Comparison of ENCODE assay signal across 8 cellular contexts in genomic region chr19:3471954-3472655, GRCh38. TPM values are rescaled to one million over a fixed set of nuclear protein-coding genes. Genes with fewer than 3 reads are reported as not detected.
DNase-seq lines count a peak whose midpoint lies in the region; ATAC-seq, FAIRE-seq and TF ChIP-seq lines count a peak whose summit lies in the region.

No MANE protein-coding gene starts in this region.

- peak; percentile 86 to 89 for TF ChIP-seq CTCF in GM23338 (conservative IDR thresholded peaks at IDR 0.05; ENCODE audit: low read depth in 2 of 2)
- TF ChIP-seq CTCF in VCaP (conservative IDR thresholded peaks at IDR 0.05), result peak; percentile 73
- peak; percentile 88 for TF ChIP-seq CTCF in endothelial cell (IDR thresholded peaks at IDR 0.05; ENCODE audit: unreplicated experiment)
- peak in 1 of 3 donors; percentile 48 for TF ChIP-seq CTCF in omental fat pad (IDR thresholded peaks at IDR 0.05)

- H3K4me3 ChIP-seq in GM23338, result no peak overlapping the region

- H4K20me1 ChIP-seq in GM23338 (replicated peaks; ENCODE audit: insufficient read depth), result no peaks in the 10 kb centered on the region

- H3K4me1 Mint-ChIP-seq in GM23338 (no peaks in the 10 kb centered on the region), endothelial cell (ENCODE audit: unreplicated experiment) (no peaks in the 10 kb centered on the region)

- H3K36me3 ChIP-seq in GM23338 (ENCODE audit: insufficient read depth), result no peaks in the 10 kb centered on the region

- no peak for FAIRE-seq in HTR-8/SVneo (lab: Jason Lieb, UNC)

- peaks cover 11% of the 10 kb centered on the region; the same call in 2 of the 3 replicates for H3K36me3 Mint-ChIP-seq in GM23338 (ENCODE audit: low read depth)
- H3K36me3 Mint-ChIP-seq in endothelial cell (ENCODE audit: low read depth, unreplicated experiment), result no peaks in the 10 kb centered on the region

- H3K27ac ChIP-seq in GM23338 (ENCODE audit: low read depth) (no peak overlapping the region), VCaP (no peak overlapping the region)

- H3K27me3 ChIP-seq in GM23338 (ENCODE audit: insufficient read depth), result peaks cover 13% of the 10 kb centered on the region; the same call in 1 of the 2 replicates

- peaks cover 7% of the 10 kb centered on the region; the same call in 1 of the 2 replicates for H3K9me2 ChIP-seq in GM23338 (ENCODE audit: insufficient read depth)

- peak; percentile 91 for ATAC-seq in GM23338
- ATAC-seq in omental fat pad (ENCODE audit: low FRiP score), result peak; percentile 21

- DNase-seq in GM23338 (ENCODE audit: low spot score), result no peak
- DNase-seq in endothelial cell (ENCODE audit: low spot score), result peak; percentile 68
- DNase-seq in omental fat pad (ENCODE audit: low spot score), result no peak
- DNase-seq in NCI-H187 (lab: John Stamatoyannopoulos, UW), result no peak
- no peak for DNase-seq in DMS53 treated with DMSO at 0.1 percent for 48 hours (lab: John Stamatoyannopoulos, UW; ENCODE audit: unreplicated experiment)
- DNase-seq in cerebellar nuclear complex (lab: John Stamatoyannopoulos, UW), result no peak
- no peak for DNase-seq in HTR-8/SVneo (ENCODE audit: insufficient read length, low spot score)

- H3K79me2 ChIP-seq in GM23338 (replicated peaks; ENCODE audit: insufficient read depth), result no peaks in the 10 kb centered on the region

- H3K4me3 Mint-ChIP-seq in GM23338 (no peak overlapping the region), endothelial cell (ENCODE audit: unreplicated experiment) (no peak overlapping the region)

- H3K27ac Mint-ChIP-seq in GM23338, result no peak overlapping the region
- H3K27ac Mint-ChIP-seq in endothelial cell (ENCODE audit: unreplicated experiment), result no peak overlapping the region

- H3K27me3 Mint-ChIP-seq in GM23338 (ENCODE audit: insufficient read depth, low read depth, poor library complexity), result peaks cover 13% of the 10 kb centered on the region
- peaks cover 6% of the 10 kb centered on the region for H3K27me3 Mint-ChIP-seq in endothelial cell (ENCODE audit: unreplicated experiment)

- H3F3A ChIP-seq in GM23338 (replicated peaks; ENCODE audit: low read depth), result no peaks in the 10 kb centered on the region

- H3K4me1 ChIP-seq in GM23338 (ENCODE audit: insufficient read depth), result no peaks in the 10 kb centered on the region

- no peak overlapping the region for H2AFZ ChIP-seq in GM23338

- no peak overlapping the region for H3K4me2 ChIP-seq in GM23338

- peaks cover 22% of the 10 kb centered on the region for H3K9me3 Mint-ChIP-seq in GM23338
- no peaks in the 10 kb centered on the region for H3K9me3 Mint-ChIP-seq in endothelial cell (ENCODE audit: unreplicated experiment)

TF ChIP-seq in GM23338, 12 proteins besides CTCF, POLR2A, EP300 and RAD21 (continues in another document):
- no peak for TF ChIP-seq NANOG (IDR thresholded peaks at IDR 0.05; ENCODE audit: borderline replicate concordance)
- no peak for TF ChIP-seq CREB1 (CRISPR knock-in tag; IDR thresholded peaks at IDR 0.05; ENCODE audit: low read depth)
- TF ChIP-seq REST (IDR thresholded peaks at IDR 0.05; ENCODE audit: unreplicated experiment), result no peak
- no peak for TF ChIP-seq EZH2phosphoT487 (IDR thresholded peaks at IDR 0.05; ENCODE audit: unreplicated experiment)
- TF ChIP-seq ETS1 (IDR thresholded peaks at IDR 0.05), result no peak

RNA-seq across cellular contexts. Expression of gene SMIM24, which starts 8.2 kb away (rescaled TPM):
- 4.7 and 5.0 TPM in 2 replicates for total RNA-seq in GM23338 (2014; rRNA removed; shearing (Covaris generic))
- polyA plus RNA-seq in GM23338 (2016; fragmentation: Nextera tagmentation; extraction: Ambion mirVana), result 19.0 and 21.5 TPM in 2 replicates
- not detected for total RNA-seq in endothelial cell (ENCODE audit: unreplicated experiment)
- total RNA-seq in omental fat pad, result not detected

RNA-seq across cellular contexts. Expression of gene SMIM44, which starts 11.1 kb away (rescaled TPM):
- total RNA-seq in GM23338 (2014; rRNA removed; shearing (Covaris generic)), result not detected in 2 replicates
- polyA plus RNA-seq in GM23338 (2016; fragmentation: Nextera tagmentation; extraction: Ambion mirVana), result not detected in 2 replicates
- total RNA-seq in endothelial cell (ENCODE audit: unreplicated experiment), result not detected
- not detected for total RNA-seq in omental fat pad

RNA-seq across cellular contexts. Expression of gene DOHH, which starts 28.4 kb away (rescaled TPM):
- total RNA-seq in GM23338 (2014; rRNA removed; shearing (Covaris generic)), result 34.1 and 34.7 TPM in 2 replicates
- polyA plus RNA-seq in GM23338 (2016; fragmentation: Nextera tagmentation; extraction: Ambion mirVana), result 19.0 TPM in 2 replicates
- total RNA-seq in endothelial cell (ENCODE audit: unreplicated experiment), result 8.7 TPM
- 10 to 100 TPM; 11.7 to 28.1 (median 13.0) TPM for total RNA-seq in omental fat pad

RNA-seq across cellular contexts. Expression of gene FZR1, which starts 34.0 kb away (rescaled TPM):
- 38.4 and 39.2 TPM in 2 replicates for total RNA-seq in GM23338 (2014; rRNA removed; shearing (Covaris generic))
- polyA plus RNA-seq in GM23338 (2016; fragmentation: Nextera tagmentation; extraction: Ambion mirVana), result 12.9 and 16.1 TPM in 2 replicates
- total RNA-seq in endothelial cell (ENCODE audit: unreplicated experiment), result 38.9 TPM
- total RNA-seq in omental fat pad, result 10 to 100 TPM; 10.0 to 33.1 (median 15.3) TPM
